Comparison of ENCODE assay signal across 9 cellular contexts in genomic region chr12:96233941-96234461, GRCh38. TPM values are rescaled to one million over a fixed set of nuclear protein-coding genes. Genes with fewer than 3 reads are reported as not detected.
DNase-seq lines count a peak whose midpoint lies in the region; ATAC-seq and TF ChIP-seq lines count a peak whose summit lies in the region.
"Had no signal": no experiment of that assay in that cellular context is flagged by ENCODE, and none has a peak within 500 bp of the region (broad histone marks: within the 10 kb centered on the region; RNA-seq: fewer than 3 reads in every experiment).

No MANE protein-coding gene starts in this region.

- peaks cover 60% of the 10 kb centered on the region for H3K4me1 ChIP-seq in vagina

- H3K36me3 ChIP-seq in vagina: no peaks in the 10 kb centered on the region

- intact Hi-C loops in vagina (cut with DNase I): loop anchor here (10.0 kb wide), 1 partner anchor 161 kb away; no protein-coding TSS in a partner anchor

- no peaks in the 10 kb centered on the region for H3K27me3 ChIP-seq in vagina

- TF ChIP-seq POLR2A in vagina (IDR thresholded peaks at IDR 0.05): no peak

- no peak for ATAC-seq in HG03442 (IDR thresholded peaks at IDR 0.05; ENCODE audit: unreplicated experiment)
- no peak for ATAC-seq in GM18867 (IDR thresholded peaks at IDR 0.05; ENCODE audit: unreplicated experiment)
- ATAC-seq: stimulated activated naive CD8-positive, alpha-beta T cell treated with anti-CD3 and anti-CD28 coated beads, Interleukin-15, Interleukin-2, amounts not matched to agents 100 U/mL and 50 U/mL, for 24 hours had no signal

- H3K4me3 ChIP-seq in epithelial cell of esophagus (ENCODE audit: low read length): no peak overlapping the region
- H3K4me3 ChIP-seq in vagina: no peak overlapping the region

- peak overlapping the region; percentile 77 for H3K27ac ChIP-seq in vagina

- TF ChIP-seq CTCF in epithelial cell of esophagus (IDR thresholded peaks at IDR 0.05; ENCODE audit: insufficient read depth, low read depth, low read length, missing control alignments) (no peak), vagina (IDR thresholded peaks at IDR 0.05) (no peak)

- H3K9me3 ChIP-seq in vagina: no peaks in the 10 kb centered on the region

- peak; percentile 10 for DNase-seq in NCI-H2171 treated with DMSO at 0.1 percent for 48 hours (lab: John Stamatoyannopoulos, UW)
- DNase-seq in NCI-H2171 (lab: John Stamatoyannopoulos, UW): no peak
- DNase-seq in epithelial cell of esophagus (ENCODE audit: low read depth): peak; percentile 49
- DNase-seq in mucosa of gallbladder (ENCODE audit: low spot score): peak; percentile 82
- peak in 1 of 2 donors; percentile 98 for DNase-seq in vagina (ENCODE audit: extremely low spot score in 2 of 2)
- no peak for DNase-seq in activated CD4-positive, alpha-beta T cell treated with anti-CD3 and anti-CD28 coated beads for 48 hours
- DNase-seq: stimulated activated naive CD8-positive, alpha-beta T cell treated with anti-CD3 and anti-CD28 coated beads, Interleukin-15, Interleukin-2, amounts not matched to agents 100 U/mL and 50 U/mL, for 24 hours had no signal

RNA-seq across cellular contexts. Expression of gene ELK3, which starts 39.8 kb away (rescaled TPM):
- 18.6 TPM for total RNA-seq in mucosa of gallbladder
- 39.5 TPM for total RNA-seq in vagina

Comparison
In these comparisons a context has a peak if more than half of its experiments do, and no peak if none do; other contexts are left out.
1. DNase-seq: peak in NCI-H2171 treated with DMSO at 0.1 percent for 48 hours (single experiment), epithelial cell of esophagus (single experiment) and mucosa of gallbladder (single experiment); none in NCI-H2171 (single experiment) and activated CD4-positive, alpha-beta T cell treated with anti-CD3 and anti-CD28 coated beads for 48 hours (single experiment).